Comparison of ENCODE assay signal across 10 cellular contexts in genomic region chr3:101379695-101380376, GRCh38. TPM values are rescaled to one million over a fixed set of nuclear protein-coding genes. Genes with fewer than 3 reads are reported as not detected.
DNase-seq lines count a peak whose midpoint lies in the region; ATAC-seq, FAIRE-seq and TF ChIP-seq lines count a peak whose summit lies in the region.
"Had no signal": no experiment of that assay in that cellular context is flagged by ENCODE, and none has a peak within 500 bp of the region (broad histone marks: within the 10 kb centered on the region; RNA-seq: fewer than 3 reads in every experiment).

No MANE protein-coding gene starts in this region.

- H4K20me1 ChIP-seq in HepG2 (ENCODE audit: insufficient read depth, low read length) (no peaks in the 10 kb centered on the region), OCI-LY7 (ENCODE audit: insufficient read depth, low read length) (no peaks in the 10 kb centered on the region)

- H3K4me1 ChIP-seq in right lobe of liver (no peaks in the 10 kb centered on the region), HepG2 (ENCODE audit: insufficient read depth, low read length) (peaks cover 7% of the 10 kb centered on the region), OCI-LY7 (ENCODE audit: insufficient read depth, low read length, poor library complexity, severe bottlenecking) (peaks cover 6% of the 10 kb centered on the region)

- POLR2A ChIA-PET in HepG2 (lab: Yijun Ruan, JAX) (no interaction called here), OCI-LY7 (lab: Charles Lee) (interaction anchor here (0.6 kb wide), 1 partner anchor 80 kb away, joined by 3 read pairs; no protein-coding TSS in a partner anchor)

- H3K79me2 ChIP-seq in HepG2 (ENCODE audit: insufficient read depth, low read length) (no peaks in the 10 kb centered on the region), OCI-LY7 (ENCODE audit: insufficient read depth, low read depth, low read length) (no peaks in the 10 kb centered on the region)

- H3K9me2 ChIP-seq in OCI-LY7 (ENCODE audit: insufficient read depth, low read length), result no peaks in the 10 kb centered on the region

- TF ChIP-seq EP300 in HepG2 (IDR thresholded peaks at IDR 0.05; ENCODE audit: low read depth in 2 of 2, low read length in 2 of 2) (no peak), HepG2 (CRISPR knock-in tag; IDR thresholded peaks at IDR 0.05; ENCODE audit: borderline replicate concordance) (no peak)

- no peak overlapping the region for H3K4me2 ChIP-seq in HepG2 (ENCODE audit: low read depth, low read length)
- H3K4me2 ChIP-seq in OCI-LY7 (ENCODE audit: low read length), result peak overlapping the region; percentile 25; the same call in 1 of the 2 replicates

- H3K27ac ChIP-seq in right lobe of liver (no peak overlapping the region), HepG2 (ENCODE audit: extremely low read length, insufficient read depth, low read length) (no peak overlapping the region), OCI-LY7 (ENCODE audit: low read depth, low read length, poor library complexity, severe bottlenecking) (no peak overlapping the region)

- no TSS peak for BruUV-seq in HepG2 (replicated peaks; lab: Mats Ljungman, UMichigan)
- no TSS peak for BruUV-seq in OCI-LY7 (replicated peaks; lab: Mats Ljungman, UMichigan)

- TF ChIP-seq CTCF in right lobe of liver (IDR thresholded peaks at IDR 0.05), result no peak
- TF ChIP-seq CTCF in HepG2 (CRISPR knock-in tag; IDR thresholded peaks at IDR 0.05), result no peak
- TF ChIP-seq CTCF in OCI-LY7 (conservative IDR thresholded peaks at IDR 0.05; ENCODE audit: low read length), result no peak

- in situ Hi-C loops in HepG2 (cut with HindIII; ENCODE audit: extremely low pct_ligation_motif_present, low pct_unique_long_range_greater_than_20kb), result loop anchor here (10.0 kb wide), 1 partner anchor 305 kb away; no protein-coding TSS in a partner anchor

- 23% methylated on average over 1 of the region's 1 CpG for WGBS in right lobe of liver (ENCODE audit: insufficient coverage, low coverage, low lambda C conversion rate, missing lambda C conversion rate)
- 97% methylated on average over 1 of the region's 1 CpG for WGBS in HepG2 (ENCODE audit: low lambda C conversion rate)

- TF ChIP-seq POLR2A in right lobe of liver (IDR thresholded peaks at IDR 0.05), result no peak
- no peak for TF ChIP-seq POLR2A in HepG2 (IDR thresholded peaks at IDR 0.05; ENCODE audit: insufficient read depth in 1 of 2, low read depth in 2 of 2, low read length in 2 of 2)

- H3K9ac ChIP-seq in HepG2 (ENCODE audit: insufficient read depth, low read depth, low read length), result no peak overlapping the region

- H3K36me3 ChIP-seq in right lobe of liver (no peaks in the 10 kb centered on the region), HepG2 (replicated peaks in 1 of 2; ENCODE audit: control insufficient read depth in 1 of 2, insufficient read depth in 2 of 2, low read length in 2 of 2) (no peaks in the 10 kb centered on the region), OCI-LY7 (ENCODE audit: insufficient read depth, low read length) (no peaks in the 10 kb centered on the region)

- TF ChIP-seq RAD21 in HepG2 (CRISPR knock-in tag; IDR thresholded peaks at IDR 0.05), result no peak

- CTCF ChIA-PET in HepG2 (lab: Yijun Ruan, JAX; ENCODE audit: low intra/inter-chr PET ratio, low total read pairs), result no interaction called here
- CTCF ChIA-PET in OCI-LY7 (lab: Charles Lee; ENCODE audit: unreplicated experiment), result no interaction called here

- H3K27me3 ChIP-seq in right lobe of liver (no peaks in the 10 kb centered on the region), HepG2 (ENCODE audit: control insufficient read depth in 1 of 2, insufficient read depth in 2 of 2, low read length in 2 of 2) (no peaks in the 10 kb centered on the region)

- ATAC-seq in right lobe of liver (peak in 3 of 4 donors; percentile 27 to 64 (median 38)), HepG2 (no peak), HG02973 (IDR thresholded peaks at IDR 0.05; ENCODE audit: unreplicated experiment) (peak; percentile 95)

- FAIRE-seq in HepG2 (lab: Jason Lieb, UNC) (no peak), urothelium cell line (lab: Jason Lieb, UNC) (peak; percentile 72)
- FAIRE-seq: bronchial epithelial cell had no signal

- H2AFZ ChIP-seq in HepG2 (ENCODE audit: low read length) (no peak overlapping the region), OCI-LY7 (ENCODE audit: low read length) (no peak overlapping the region)

- intact Hi-C loops in right lobe of liver (cut with DNase I) (no loop called here), HepG2 (cut with micrococcal nuclease; ENCODE audit: unreplicated experiment) (loop anchor here (5.0 to 10.0 kb wide), 3 partner anchors 168 to 488 kb away; partner anchors contain the start of gene PCNP), OCI-LY7 (cut with micrococcal nuclease; ENCODE audit: unreplicated experiment) (loop anchor here (5.0 to 10.0 kb wide), 2 partner anchors 182 to 305 kb away; partner anchors contain the start of gene TRMT10C), posterior vena cava (cut with DNase I) (no loop called here)

- no peak for DNase-seq in right lobe of liver
- DNase-seq in HepG2 (ENCODE audit: low spot score), result no peak
- peak; percentile 35 for DNase-seq in OCI-LY7 (ENCODE audit: low spot score)
- DNase-seq in urothelium cell line (ENCODE audit: low spot score), result no peak
- no peak for DNase-seq in stimulated activated CD4-positive, alpha-beta T cell treated with anti-CD3 and anti-CD28 coated beads, Interleukin-15, amount 100 ng/mL, for 24 hours
- no peak for DNase-seq in posterior vena cava (ENCODE audit: low spot score)
- DNase-seq in NCI-H2029 (lab: John Stamatoyannopoulos, UW), result no peak
- DNase-seq: NCI-H524 had no signal

- no peak overlapping the region for H3K4me3 ChIP-seq in right lobe of liver
- H3K4me3 ChIP-seq in HepG2 (replicated peaks in 1 of 3; ENCODE audit: insufficient read depth in 1 of 3, low read depth in 2 of 3, low read length in 3 of 3), result no peak overlapping the region
- H3K4me3 ChIP-seq in OCI-LY7 (ENCODE audit: low read depth, low read length, poor library complexity, severe bottlenecking), result no peak overlapping the region

- no peaks in the 10 kb centered on the region for H3K9me3 ChIP-seq in right lobe of liver
- no peaks in the 10 kb centered on the region for H3K9me3 ChIP-seq in HepG2 (ENCODE audit: low read length)
- no peaks in the 10 kb centered on the region; the same call in 1 of the 2 replicates for H3K9me3 ChIP-seq in OCI-LY7 (ENCODE audit: low read length)

TF ChIP-seq in HepG2, 621 proteins besides CTCF, POLR2A, EP300 and RAD21:
- TF ChIP-seq SP1 (IDR thresholded peaks at IDR 0.05) (no peak), SP1 (CRISPR knock-in tag; IDR thresholded peaks at IDR 0.05) (no peak)

RNA-seq across cellular contexts. Expression of gene IMPG2, which starts 59.5 kb away (rescaled TPM):
- under 1 TPM; 0.05 to 0.12 (median 0.09) TPM for total RNA-seq in right lobe of liver
- 0.02 TPM in 1 of 2 replicates, not detected in the other for total RNA-seq in HepG2 (2016; rRNA removed; fragmentation: Illumina TruSeq; extraction: Trizol)
- 0.09 and 0.10 TPM in 2 replicates for total RNA-seq in HepG2 (2016; cell fraction: cytosol; rRNA removed; fragmentation: Illumina TruSeq; extraction: Trizol; ENCODE audit: low read depth)
- total RNA-seq in HepG2 (2016; cell fraction: insoluble cytoplasmic fraction; rRNA removed; fragmentation: Illumina TruSeq; extraction: Trizol), result 0.01 and 0.02 TPM in 2 replicates
- 0.03 and 0.06 TPM in 2 replicates for total RNA-seq in HepG2 (2016; cell fraction: membrane; rRNA removed; fragmentation: Illumina TruSeq; extraction: Trizol)
- total RNA-seq in HepG2 (2016; cell fraction: nucleus; rRNA removed; fragmentation: Illumina TruSeq; extraction: Trizol), result 0.09 TPM in 2 replicates
- 0.03 and 0.07 TPM in 2 replicates for polyA plus RNA-seq in HepG2 (2011; rRNA removed)
- polyA plus RNA-seq in HepG2 (2011; cell fraction: cytosol; rRNA removed), result 0.01 TPM in 2 replicates
- polyA plus RNA-seq in HepG2 (2011; cell fraction: nucleus; rRNA removed), result 0.10 and 0.16 TPM in 2 replicates
- polyA plus RNA-seq in HepG2 (2012), result not detected in 2 replicates
- not detected in 2 replicates for polyA plus RNA-seq in HepG2 (2016; cell fraction: cytosol; fragmentation: Illumina TruSeq; extraction: Trizol; ENCODE audit: low read depth)
- not detected in 2 replicates for polyA plus RNA-seq in HepG2 (2016; cell fraction: insoluble cytoplasmic fraction; fragmentation: Illumina TruSeq; extraction: Trizol; ENCODE audit: low read depth)
- not detected in 2 replicates for polyA plus RNA-seq in HepG2 (2016; cell fraction: membrane; fragmentation: Illumina TruSeq; extraction: Trizol; ENCODE audit: low read depth)
- polyA plus RNA-seq in HepG2 (2016; cell fraction: nucleus; fragmentation: Illumina TruSeq; extraction: Trizol; ENCODE audit: insufficient read depth, low read depth), result not detected in 2 replicates
- 0.02 TPM in 1 of 2 replicates, not detected in the other for polyA minus RNA-seq in HepG2 (2011; rRNA and poly(A)+ RNA removed; ENCODE audit: low replicate concordance)
- 0.10 TPM in 1 of 2 replicates, not detected in the other for polyA minus RNA-seq in HepG2 (2011; cell fraction: cytosol; rRNA and poly(A)+ RNA removed)
- 0.64 and 0.75 TPM in 2 replicates for polyA minus RNA-seq in HepG2 (2011; cell fraction: nucleus; rRNA and poly(A)+ RNA removed)
- 0.03 and 0.10 TPM in 2 replicates for total RNA-seq in OCI-LY7 (2014; rRNA removed; shearing (Covaris generic))
- total RNA-seq in OCI-LY7 (2022), result not detected in 2 replicates
- total RNA-seq in posterior vena cava, result under 1 TPM; 0.38 to 0.65 TPM

Comparison
In these comparisons a context has a peak if more than half of its experiments do, and no peak if none do; other contexts are left out.
1. intact Hi-C loops: an anchor here in HepG2 (5.0 to 10.0 kb wide) and OCI-LY7 (5.0 to 10.0 kb wide); none called in right lobe of liver and posterior vena cava.